ENCODE assay signal across 8 cellular contexts in the genomic region with DNA sequence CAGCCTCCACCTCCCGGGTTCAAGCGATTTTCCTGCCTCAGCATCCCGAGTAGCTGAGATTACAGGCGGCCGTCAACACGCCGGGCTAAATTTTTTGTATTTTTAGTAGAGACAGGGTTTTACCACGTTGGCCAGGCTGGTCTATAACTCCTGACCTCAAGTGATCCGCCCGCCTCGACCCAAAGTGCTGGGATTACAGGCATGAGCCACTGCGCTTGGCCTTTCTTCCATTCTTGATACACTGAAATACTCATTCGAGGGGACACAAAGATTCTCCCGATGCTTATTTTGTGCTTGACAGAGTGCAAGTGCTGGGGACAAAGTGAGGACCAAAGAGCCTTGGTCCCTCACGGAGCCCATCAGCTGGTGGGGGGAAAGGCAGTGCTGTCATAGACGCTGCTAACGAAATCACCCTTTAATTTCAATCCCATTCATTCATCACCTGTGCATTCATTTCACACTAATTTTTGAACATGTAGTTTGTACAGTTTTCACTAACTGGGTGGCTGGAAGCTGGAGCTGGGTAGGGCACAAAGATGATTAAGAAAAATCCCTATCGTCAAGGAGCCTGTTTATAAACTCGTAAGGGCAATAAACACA. TPM values are rescaled to one million over a fixed set of nuclear protein-coding genes. Genes with fewer than 3 reads are reported as not detected.
DNase-seq lines count a peak whose midpoint lies in the region; ATAC-seq and TF ChIP-seq lines count a peak whose summit lies in the region.

No MANE protein-coding gene starts in this region.

- no peak overlapping the region for H3K27ac ChIP-seq in AG04450 (ENCODE audit: low read depth, low read length)
- H3K27ac ChIP-seq in HUES48 (ENCODE audit: low read depth, low read length) = no peak overlapping the region
- no peak overlapping the region for H3K27ac ChIP-seq in muscle layer of duodenum (ENCODE audit: low read length)

- peak overlapping the region; percentile 96 for H3K4me3 ChIP-seq in AG04450 (ENCODE audit: low read depth, low read length)
- peak overlapping the region; percentile 97 for H3K4me3 ChIP-seq in HUES48 (ENCODE audit: low read depth, low read length)
- peak overlapping the region; percentile 87 to 94 for H3K4me3 ChIP-seq in cardiac fibroblast (replicated peaks in 1 of 2; ENCODE audit: low read depth in 2 of 2, low read length in 2 of 2)
- peak overlapping the region; percentile 96 to 98 for H3K4me3 ChIP-seq in muscle layer of duodenum (ENCODE audit: low read depth in 1 of 2, low read length in 2 of 2)

- H3K9me3 ChIP-seq in AG04450 (ENCODE audit: control insufficient read depth, insufficient read depth, low read length) (peaks cover 3% of the 10 kb centered on the region; the same call in 1 of the 2 replicates), HUES48 (ENCODE audit: control insufficient read depth, insufficient read depth, low read length) (no peaks in the 10 kb centered on the region), muscle layer of duodenum (ENCODE audit: control insufficient read depth in 1 of 2, low read length in 2 of 2) (no peaks in the 10 kb centered on the region)

- no peak for DNase-seq in AG04450 (ENCODE audit: low read depth, low spot score)
- DNase-seq in cardiac fibroblast (ENCODE audit: low read depth in 2 of 2) = no peak
- no peak for DNase-seq in OCI-M2 (lab: John Stamatoyannopoulos, UW; ENCODE audit: unreplicated experiment)
- DNase-seq in DMS79 (lab: John Stamatoyannopoulos, UW) = no peak

- CTCF ChIA-PET in AG04450 (lab: Charles Lee) = interaction anchor here (0.6 to 3.1 kb wide), 24 partner anchors 9 to 454 kb away, joined by 3 to 18 read pairs (median 4); no protein-coding TSS in a partner anchor

- no peak overlapping the region for H3K9ac ChIP-seq in HUES48 (ENCODE audit: low read depth, low read length)

- no peak for ATAC-seq in GM19035 (IDR thresholded peaks at IDR 0.05; ENCODE audit: unreplicated experiment)
- no peak for ATAC-seq in HG03378 (IDR thresholded peaks at IDR 0.05; ENCODE audit: unreplicated experiment)

- no peaks in the 10 kb centered on the region; the same call in 1 of the 2 replicates for H3K36me3 ChIP-seq in HUES48 (ENCODE audit: control insufficient read depth, insufficient read depth, low read length)
- peaks cover 0 to 8% of the 10 kb centered on the region in 2 donors for H3K36me3 ChIP-seq in muscle layer of duodenum (ENCODE audit: control insufficient read depth in 1 of 2, insufficient read depth in 2 of 2, low read length in 2 of 2)

- POLR2A ChIA-PET in AG04450 (lab: Yijun Ruan, JAX) = interaction anchor here (0.7 to 1.6 kb wide), 5 partner anchors 8 to 105 kb away, joined by 3 to 15 read pairs (median 3); no protein-coding TSS in a partner anchor

- no peak for TF ChIP-seq CTCF in AG04450 (IDR thresholded peaks at IDR 0.05; ENCODE audit: low read depth, low read length)
- no peak for TF ChIP-seq CTCF in cardiac fibroblast (IDR thresholded peaks at IDR 0.05; ENCODE audit: low read depth, low read length)

- H3K27me3 ChIP-seq in AG04450 (ENCODE audit: control insufficient read depth, insufficient read depth, low read length) (no peaks in the 10 kb centered on the region), HUES48 (ENCODE audit: control insufficient read depth, insufficient read depth, low read length) (peaks cover 16% of the 10 kb centered on the region), muscle layer of duodenum (ENCODE audit: low read depth, low read length) (no peaks in the 10 kb centered on the region)

- peaks cover 5% of the 10 kb centered on the region for H3K4me1 ChIP-seq in HUES48 (ENCODE audit: control insufficient read depth, insufficient read depth, low read length)
- peaks cover 14 to 38% of the 10 kb centered on the region in 2 donors for H3K4me1 ChIP-seq in muscle layer of duodenum (ENCODE audit: control insufficient read depth in 1 of 2, insufficient read depth in 2 of 2, low read length in 2 of 2)

RNA-seq across cellular contexts. Expression of a gene that starts 0.6 kb away (rescaled TPM):
- polyA plus RNA-seq in AG04450 (2011; rRNA removed) = 16.8 and 27.0 TPM in 2 replicates
- 10.1 and 16.3 TPM in 2 replicates for polyA minus RNA-seq in AG04450 (2011; rRNA and poly(A)+ RNA removed)
